Comparison of ENCODE assay signal across 25 cellular contexts in the genomic region with DNA sequence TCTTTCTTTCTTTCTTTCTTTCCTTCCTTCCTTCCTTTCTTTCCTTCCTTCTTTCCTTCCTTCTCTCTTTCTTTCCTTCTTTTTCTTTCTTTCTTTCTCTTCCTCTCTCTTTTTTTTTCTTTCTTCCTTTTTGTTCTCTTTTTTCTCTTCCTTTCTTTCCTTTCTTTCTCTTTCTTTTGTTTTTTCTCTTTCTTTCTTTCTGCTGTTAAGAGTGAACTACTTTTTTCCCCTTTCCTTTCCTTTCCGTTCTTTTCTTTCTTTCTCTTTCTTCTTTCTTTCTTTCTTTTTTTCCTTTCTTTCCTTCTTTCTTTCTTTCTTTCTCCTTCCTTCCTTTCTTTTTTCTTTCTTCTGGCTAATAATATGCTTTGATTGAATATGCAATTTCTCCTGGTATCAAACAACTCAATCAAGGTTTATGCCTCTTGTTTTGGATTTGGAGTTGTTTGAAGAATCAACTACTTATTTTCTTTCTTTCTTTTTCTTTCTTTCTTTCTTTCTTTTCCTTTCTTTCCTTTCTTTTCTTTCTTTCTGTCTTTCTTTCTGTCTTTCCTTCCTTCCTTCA. TPM values are rescaled to one million over a fixed set of nuclear protein-coding genes. Genes with fewer than 3 reads are reported as not detected.
DNase-seq lines count a peak whose midpoint lies in the region; ATAC-seq and TF ChIP-seq lines count a peak whose summit lies in the region.
"Had no signal": no experiment of that assay in that cellular context is flagged by ENCODE, and none has a peak within 500 bp of the region (broad histone marks: within the 10 kb centered on the region; RNA-seq: fewer than 3 reads in every experiment).

No MANE protein-coding gene starts in this region.

- H3K4me3 ChIP-seq in PC-3 (ENCODE audit: low read length): no peak overlapping the region
- no peak overlapping the region for H3K4me3 ChIP-seq in lower leg skin (ENCODE audit: low read depth, poor library complexity, severe bottlenecking)
- H3K4me3 ChIP-seq: A549, GM12878, GM23248 had no signal

- BruUV-seq in PC-3 (replicated peaks; lab: Mats Ljungman, UMichigan): no TSS peak

- no peaks in the 10 kb centered on the region for H4K20me1 ChIP-seq in PC-3 (ENCODE audit: low read length)

- no peak overlapping the region for H3K27ac Mint-ChIP-seq in activated CD8-positive, alpha-beta T cell treated with anti-CD3 and anti-CD28 coated beads for 36 hours
- no peak overlapping the region for H3K27ac Mint-ChIP-seq in activated CD8-positive, alpha-beta T cell treated with anti-CD3 and anti-CD28 coated beads, Interleukin-2, amount 10 ng/mL, durations not matched to agents 7 days and 5 days
- no peak overlapping the region for H3K27ac Mint-ChIP-seq in CD14-positive monocyte
- H3K27ac Mint-ChIP-seq in neural crest cell (ENCODE audit: unreplicated experiment): peak overlapping the region; percentile 67
- H3K27ac Mint-ChIP-seq: CD4-positive, CD25-positive, alpha-beta regulatory T cell; CD8-positive, alpha-beta T cell had no signal

- H3K4me1 ChIP-seq in PC-3 (ENCODE audit: insufficient read depth, low read length): no peaks in the 10 kb centered on the region; the same call in 1 of the 2 replicates
- H3K4me1 ChIP-seq: A549, Caco-2 had no signal

- H3K79me2 ChIP-seq in PC-3 (ENCODE audit: low read length): no peaks in the 10 kb centered on the region

- POLR2A ChIA-PET in activated CD8-positive, alpha-beta T cell treated with anti-CD3 and anti-CD28 coated beads for 36 hours (lab: Charles Lee): no interaction called here
- POLR2A ChIA-PET in activated CD8-positive, alpha-beta T cell treated with anti-CD3 and anti-CD28 coated beads, Interleukin-2, amount 10 ng/mL, durations not matched to agents 7 days and 5 days (lab: Charles Lee): no interaction called here
- POLR2A ChIA-PET in PC-3 (lab: Charles Lee; ENCODE audit: unreplicated experiment): interaction anchor here (0.7 kb wide), 1 partner anchor 211 kb away, joined by 7 read pairs; no protein-coding TSS in a partner anchor

- no peak for TF ChIP-seq POLR2A in lower leg skin (IDR thresholded peaks at IDR 0.05)

- no peaks in the 10 kb centered on the region for H3K27me3 Mint-ChIP-seq in activated CD8-positive, alpha-beta T cell treated with anti-CD3 and anti-CD28 coated beads for 36 hours
- H3K27me3 Mint-ChIP-seq in activated CD8-positive, alpha-beta T cell treated with anti-CD3 and anti-CD28 coated beads, Interleukin-2, amount 10 ng/mL, durations not matched to agents 7 days and 5 days (ENCODE audit: low read depth): no peaks in the 10 kb centered on the region
- H3K27me3 Mint-ChIP-seq in CD14-positive monocyte (ENCODE audit: low read depth in 3 of 3) (no peaks in the 10 kb centered on the region), neural crest cell (ENCODE audit: low read depth) (peaks cover 2% of the 10 kb centered on the region)

- intact Hi-C loops in activated CD8-positive, alpha-beta T cell treated with anti-CD3 and anti-CD28 coated beads for 36 hours (cut with micrococcal nuclease): no loop called here
- intact Hi-C loops in CD14-positive monocyte (cut with micrococcal nuclease) (no loop called here), PC-3 (cut with micrococcal nuclease) (no loop called here), lower leg skin (cut with DNase I; ENCODE audit: low total_unique reads) (no loop called here)

- 96 to 100% methylated on average over 1 of the region's 1 CpG for WGBS in lower leg skin, 2 donors

- no peaks in the 10 kb centered on the region for H3K9me2 ChIP-seq in PC-3 (replicated peaks; ENCODE audit: low read length)

- DNase-seq in activated CD8-positive, alpha-beta T cell treated with anti-CD3 and anti-CD28 coated beads for 36 hours: no peak
- DNase-seq in activated CD8-positive, alpha-beta T cell treated with anti-CD3 and anti-CD28 coated beads, Interleukin-2, amount 10 ng/mL, durations not matched to agents 7 days and 5 days: no peak
- no peak for DNase-seq in CD14-positive monocyte (ENCODE audit: low spot score)
- no peak for DNase-seq in PC-3
- no peak for DNase-seq in neural crest cell (ENCODE audit: low read depth, low spot score)
- no peak for DNase-seq in lower leg skin (ENCODE audit: low spot score in 2 of 2)
- no peak for DNase-seq in NCI-H1694 treated with DMSO at 0.1 percent for 48 hours (lab: John Stamatoyannopoulos, UW)
- DNase-seq: 8988T; ACHN; AML-193; C1 segment of cervical spinal cord; Caco-2; CD4-positive, CD25-positive, alpha-beta regulatory T cell; CD8-positive, alpha-beta T cell; DMS 273 treated with DMSO at 0.1 percent for 48 hours; DMS79; EL; GDM1; GM23248; H7; HCEC 1CT had no signal

- no peak overlapping the region for H3K9ac ChIP-seq in PC-3 (ENCODE audit: low read length)
- H3K9ac ChIP-seq: GM23248 had no signal

- H2AFZ ChIP-seq in PC-3 (ENCODE audit: low read length): no peak overlapping the region
- H2AFZ ChIP-seq: GM23248 had no signal

- peak; percentile 18 for TF ChIP-seq CTCF in activated CD8-positive, alpha-beta T cell treated with anti-CD3 and anti-CD28 coated beads for 36 hours (IDR thresholded peaks at IDR 0.05)
- peak; percentile 25 for TF ChIP-seq CTCF in CD14-positive monocyte (IDR thresholded peaks at IDR 0.05)
- TF ChIP-seq CTCF in PC-3 (conservative IDR thresholded peaks at IDR 0.05; ENCODE audit: low read depth, low read length): no peak
- TF ChIP-seq CTCF in neural crest cell (conservative IDR thresholded peaks at IDR 0.05): no peak
- TF ChIP-seq CTCF in lower leg skin (IDR thresholded peaks at IDR 0.05): no peak

- no peaks in the 10 kb centered on the region for H3K9me3 Mint-ChIP-seq in activated CD8-positive, alpha-beta T cell treated with anti-CD3 and anti-CD28 coated beads for 36 hours
- H3K9me3 Mint-ChIP-seq in activated CD8-positive, alpha-beta T cell treated with anti-CD3 and anti-CD28 coated beads, Interleukin-2, amount 10 ng/mL, durations not matched to agents 7 days and 5 days (ENCODE audit: insufficient read depth): no peaks in the 10 kb centered on the region
- H3K9me3 Mint-ChIP-seq in CD14-positive monocyte (peaks cover 2 to 11% (median 3%) of the 10 kb centered on the region in 7 donors), neural crest cell (peaks cover 2% of the 10 kb centered on the region)
- H3K9me3 Mint-ChIP-seq: CD8-positive, alpha-beta T cell had no signal

- H3F3A ChIP-seq in PC-3 (ENCODE audit: low read length, unreplicated experiment): no peaks in the 10 kb centered on the region

- H3K4me3 Mint-ChIP-seq in activated CD8-positive, alpha-beta T cell treated with anti-CD3 and anti-CD28 coated beads for 36 hours: no peak overlapping the region
- H3K4me3 Mint-ChIP-seq in activated CD8-positive, alpha-beta T cell treated with anti-CD3 and anti-CD28 coated beads, Interleukin-2, amount 10 ng/mL, durations not matched to agents 7 days and 5 days: no peak overlapping the region
- H3K4me3 Mint-ChIP-seq in CD14-positive monocyte: no peak overlapping the region
- H3K4me3 Mint-ChIP-seq in neural crest cell: no peak overlapping the region
- H3K4me3 Mint-ChIP-seq: CD4-positive, CD25-positive, alpha-beta regulatory T cell; CD8-positive, alpha-beta T cell had no signal

- H3K27me3 ChIP-seq in PC-3 (ENCODE audit: low read length): no peaks in the 10 kb centered on the region

- CTCF ChIA-PET in activated CD8-positive, alpha-beta T cell treated with anti-CD3 and anti-CD28 coated beads for 36 hours (lab: Charles Lee): no interaction called here
- CTCF ChIA-PET in activated CD8-positive, alpha-beta T cell treated with anti-CD3 and anti-CD28 coated beads, Interleukin-2, amount 10 ng/mL, durations not matched to agents 7 days and 5 days (lab: Charles Lee): no interaction called here
- CTCF ChIA-PET in PC-3 (lab: Charles Lee): no interaction called here

- no peak overlapping the region for H3K27ac ChIP-seq in PC-3 (ENCODE audit: low read length)
- H3K27ac ChIP-seq: A549, GM23248 had no signal

- H3K4me2 ChIP-seq in PC-3 (ENCODE audit: low read length): peak overlapping the region; percentile 32; the same call in 1 of the 2 replicates
- H3K4me2 ChIP-seq: A549 had no signal

- H3K4me1 Mint-ChIP-seq in activated CD8-positive, alpha-beta T cell treated with anti-CD3 and anti-CD28 coated beads for 36 hours (ENCODE audit: low read depth): no peaks in the 10 kb centered on the region
- no peaks in the 10 kb centered on the region for H3K4me1 Mint-ChIP-seq in activated CD8-positive, alpha-beta T cell treated with anti-CD3 and anti-CD28 coated beads, Interleukin-2, amount 10 ng/mL, durations not matched to agents 7 days and 5 days (ENCODE audit: low read depth)
- no peaks in the 10 kb centered on the region for H3K4me1 Mint-ChIP-seq in CD14-positive monocyte
- no peaks in the 10 kb centered on the region for H3K4me1 Mint-ChIP-seq in neural crest cell
- H3K4me1 Mint-ChIP-seq: CD4-positive, CD25-positive, alpha-beta regulatory T cell had no signal

- H3K36me3 Mint-ChIP-seq in activated CD8-positive, alpha-beta T cell treated with anti-CD3 and anti-CD28 coated beads for 36 hours (ENCODE audit: low read depth): no peaks in the 10 kb centered on the region
- H3K36me3 Mint-ChIP-seq in activated CD8-positive, alpha-beta T cell treated with anti-CD3 and anti-CD28 coated beads, Interleukin-2, amount 10 ng/mL, durations not matched to agents 7 days and 5 days (ENCODE audit: low read depth): no peaks in the 10 kb centered on the region
- H3K36me3 Mint-ChIP-seq in CD14-positive monocyte (no peaks in the 10 kb centered on the region), neural crest cell (ENCODE audit: low read depth) (no peaks in the 10 kb centered on the region)
- H3K36me3 Mint-ChIP-seq: CD4-positive, CD25-positive, alpha-beta regulatory T cell; CD8-positive, alpha-beta T cell had no signal

- no peak for ATAC-seq in activated CD8-positive, alpha-beta T cell treated with anti-CD3 and anti-CD28 coated beads for 36 hours
- no peak for ATAC-seq in activated CD8-positive, alpha-beta T cell treated with anti-CD3 and anti-CD28 coated beads, Interleukin-2, amount 10 ng/mL, durations not matched to agents 7 days and 5 days
- ATAC-seq in PC-3: no peak
- ATAC-seq: A549; CD8-positive, alpha-beta T cell; GM12878 had no signal

- H3K36me3 ChIP-seq in PC-3 (ENCODE audit: low read depth, low read length): no peaks in the 10 kb centered on the region

- no peaks in the 10 kb centered on the region for H3K9me3 ChIP-seq in PC-3 (ENCODE audit: low read length)
- H3K9me3 ChIP-seq: A549, Caco-2 had no signal

RNA-seq across cellular contexts. Expression of gene CFHR4, which starts 27.4 kb away (rescaled TPM):
- total RNA-seq in activated CD8-positive, alpha-beta T cell treated with anti-CD3 and anti-CD28 coated beads for 36 hours: not detected
- not detected for total RNA-seq in activated CD8-positive, alpha-beta T cell treated with anti-CD3 and anti-CD28 coated beads, Interleukin-2, amount 10 ng/mL, durations not matched to agents 7 days and 5 days
- not detected for polyA plus RNA-seq in CD14-positive monocyte
- not detected in 2 replicates for total RNA-seq in PC-3 (2014; rRNA removed)
- not detected in 2 replicates for total RNA-seq in neural crest cell
- total RNA-seq in lower leg skin: not detected
- total RNA-seq: Caco-2; CD4-positive, CD25-positive, alpha-beta regulatory T cell; CD8-positive, alpha-beta T cell; GM12878; GM23248; H1; H7 had no signal
- polyA plus RNA-seq: A549; BJ; CD4-positive, CD25-positive, alpha-beta regulatory T cell; GM12878; GM23248; H1 had no signal

RNA-seq across cellular contexts. Expression of gene CFHR1, which starts 40.9 kb away (rescaled TPM):
- not detected for total RNA-seq in activated CD8-positive, alpha-beta T cell treated with anti-CD3 and anti-CD28 coated beads for 36 hours
- not detected for total RNA-seq in activated CD8-positive, alpha-beta T cell treated with anti-CD3 and anti-CD28 coated beads, Interleukin-2, amount 10 ng/mL, durations not matched to agents 7 days and 5 days
- polyA plus RNA-seq in CD14-positive monocyte: not detected
- total RNA-seq in PC-3 (2014; rRNA removed) (not detected in 2 replicates), neural crest cell (0.56 TPM in 1 of 2 replicates, not detected in the other), lower leg skin (not detected)
- total RNA-seq: Caco-2; CD4-positive, CD25-positive, alpha-beta regulatory T cell; CD8-positive, alpha-beta T cell; GM12878; GM23248; H1; H7 had no signal
- polyA plus RNA-seq: CD4-positive, CD25-positive, alpha-beta regulatory T cell; H1 had no signal

Comparison
In these comparisons a context has a peak if more than half of its experiments do, and no peak if none do; other contexts are left out.
1. CTCF ChIP-seq: peak in activated CD8-positive, alpha-beta T cell treated with anti-CD3 and anti-CD28 coated beads for 36 hours (single experiment) and CD14-positive monocyte (single experiment); none in PC-3 (single experiment), neural crest cell (single experiment) and lower leg skin (0 of 3).